Comparison of ENCODE assay signal across 9 cellular contexts in the genomic region with DNA sequence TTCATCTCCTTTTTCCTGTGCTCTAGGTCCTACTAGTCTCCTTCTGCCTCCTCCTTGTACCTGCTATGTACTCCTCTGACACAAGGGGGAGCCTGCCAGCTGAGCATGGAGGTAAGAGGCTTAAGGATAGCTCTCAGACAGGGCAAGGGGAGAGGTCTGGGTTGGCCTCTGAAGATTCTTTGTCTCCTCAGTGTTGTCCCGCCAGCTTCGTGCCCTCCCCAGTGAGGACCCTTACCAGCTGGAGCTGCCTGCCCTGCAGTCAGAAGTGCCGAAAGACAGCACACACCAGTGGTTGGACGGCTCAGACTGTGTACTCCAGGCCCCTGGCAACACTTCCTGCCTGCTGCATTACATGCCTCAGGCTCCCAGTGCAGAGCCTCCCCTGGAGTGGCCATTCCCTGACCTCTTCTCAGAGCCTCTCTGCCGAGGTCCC. TPM values are rescaled to one million over a fixed set of nuclear protein-coding genes. Genes with fewer than 3 reads are reported as not detected.
DNase-seq lines count a peak whose midpoint lies in the region; ATAC-seq and TF ChIP-seq lines count a peak whose summit lies in the region.
"Had no signal": no experiment of that assay in that cellular context is flagged by ENCODE, and none has a peak within 500 bp of the region (broad histone marks: within the 10 kb centered on the region; RNA-seq: fewer than 3 reads in every experiment).

No MANE protein-coding gene starts in this region.

- H3K36me3 Mint-ChIP-seq in Calu3 (ENCODE audit: insufficient read depth, unreplicated experiment) (peaks cover 54% of the 10 kb centered on the region), neural crest cell (ENCODE audit: low read depth) (peaks cover 15% of the 10 kb centered on the region)

- no peaks in the 10 kb centered on the region for H3K9me3 ChIP-seq in esophagus muscularis mucosa

- no peak for TF ChIP-seq EP300 in esophagus muscularis mucosa (IDR thresholded peaks at IDR 0.05)

- DNase-seq in Calu3 (peak; percentile 72), HS-27A (ENCODE audit: low read depth) (peak; percentile 52), NOMO-1 treated with dmso at 0.1 percent for 144 hours (lab: John Stamatoyannopoulos, UW; ENCODE audit: unreplicated experiment) (peak; percentile 53), esophagus muscularis mucosa (ENCODE audit: extremely low spot score) (no peak), neural crest cell (ENCODE audit: low read depth, low spot score) (peak; percentile 60)
- DNase-seq in activated CD8-positive, alpha-beta memory T cell treated with anti-CD3 and anti-CD28 coated beads, Interleukin-2, amount 50 U/mL, for 4 hours = peak; percentile 63

- peaks cover 17 to 42% (median 36%) of the 10 kb centered on the region in 4 donors for H3K4me1 ChIP-seq in esophagus muscularis mucosa

- H3K27me3 Mint-ChIP-seq in Calu3 (ENCODE audit: unreplicated experiment) (no peaks in the 10 kb centered on the region), neural crest cell (ENCODE audit: low read depth) (no peaks in the 10 kb centered on the region)
- H3K27me3 Mint-ChIP-seq: stimulated activated naive CD8-positive, alpha-beta T cell treated with anti-CD3 and anti-CD28 coated beads, Interleukin-15, Interleukin-2, amounts not matched to agents 100 ng/mL and 50 ng/mL, for 24 hours had no signal

- TF ChIP-seq CTCF in Calu3 (IDR thresholded peaks at IDR 0.05; ENCODE audit: unreplicated experiment) (peak; percentile 56), esophagus muscularis mucosa (IDR thresholded peaks at IDR 0.05) (peak; percentile 70 to 86 (median 73)), neural crest cell (conservative IDR thresholded peaks at IDR 0.05) (peak; percentile 77)

- no peaks in the 10 kb centered on the region for H3K9me3 Mint-ChIP-seq in Calu3 (ENCODE audit: low read depth, unreplicated experiment)
- no peaks in the 10 kb centered on the region for H3K9me3 Mint-ChIP-seq in neural crest cell
- H3K9me3 Mint-ChIP-seq: stimulated activated naive CD8-positive, alpha-beta T cell treated with anti-CD3 and anti-CD28 coated beads, Interleukin-15, Interleukin-2, amounts not matched to agents 100 ng/mL and 50 ng/mL, for 24 hours had no signal

- CTCF ChIA-PET in Calu3 (lab: Charles Lee) = interaction anchor here (0.6 to 1.5 kb wide), 6 partner anchors 10 to 146 kb away, joined by 3 to 9 read pairs (median 4); a partner anchor contains a TSS

- peaks cover 63 to 70% (median 69%) of the 10 kb centered on the region in 4 donors for H3K36me3 ChIP-seq in esophagus muscularis mucosa

- H3K27me3 ChIP-seq in esophagus muscularis mucosa = no peaks in the 10 kb centered on the region

- H3K4me3 Mint-ChIP-seq in Calu3 (ENCODE audit: low read depth, unreplicated experiment) = no peak overlapping the region
- peak overlapping the region; percentile 86 for H3K4me3 Mint-ChIP-seq in neural crest cell
- H3K4me3 Mint-ChIP-seq: stimulated activated naive CD8-positive, alpha-beta T cell treated with anti-CD3 and anti-CD28 coated beads, Interleukin-15, Interleukin-2, amounts not matched to agents 100 ng/mL and 50 ng/mL, for 24 hours had no signal

- 0% methylated on average over 1 of the region's 5 CpGs for WGBS in esophagus muscularis mucosa

- no peak overlapping the region for H3K4me3 ChIP-seq in esophagus muscularis mucosa

- H3K4me1 Mint-ChIP-seq in Calu3 (ENCODE audit: low read depth, unreplicated experiment) (no peaks in the 10 kb centered on the region), neural crest cell (peaks cover 23% of the 10 kb centered on the region)

- H3K27ac Mint-ChIP-seq in Calu3 (ENCODE audit: unreplicated experiment) = no peak overlapping the region
- H3K27ac Mint-ChIP-seq in neural crest cell (ENCODE audit: unreplicated experiment) = peak overlapping the region; percentile 81
- H3K27ac Mint-ChIP-seq: stimulated activated naive CD8-positive, alpha-beta T cell treated with anti-CD3 and anti-CD28 coated beads, Interleukin-15, Interleukin-2, amounts not matched to agents 100 ng/mL and 50 ng/mL, for 24 hours had no signal

- H3K27ac ChIP-seq in esophagus muscularis mucosa (replicated peaks in 1 of 4) = peak overlapping the region; percentile 46 to 99 (median 80)

- ATAC-seq in GM19023 (IDR thresholded peaks at IDR 0.05; ENCODE audit: unreplicated experiment) = no peak
- no peak for ATAC-seq in GM18505 (IDR thresholded peaks at IDR 0.05; ENCODE audit: unreplicated experiment)

- intact Hi-C loops in Calu3 (cut with micrococcal nuclease; ENCODE audit: unreplicated experiment) = loop anchor here (1.0 to 10.0 kb wide), 3 partner anchors 51 to 79 kb away; a partner anchor contains a TSS
- intact Hi-C loops in esophagus muscularis mucosa (cut with DNase I) = loop anchor here (5.0 kb wide), 1 partner anchor 129 kb away; a partner anchor contains a TSS

- no peak for TF ChIP-seq POLR2A in esophagus muscularis mucosa (IDR thresholded peaks at IDR 0.05; ENCODE audit: low read depth)
- TF ChIP-seq POLR2A in GM18505 (IDR thresholded peaks at IDR 0.05; ENCODE audit: borderline replicate concordance, extremely low read depth, insufficient read depth, insufficient read length) = no peak

- BruUV-seq in Calu3 (replicated peaks; lab: Mats Ljungman, UMichigan) = no TSS peak

RNA-seq across cellular contexts. Expression of a gene that starts 3.8 kb away (rescaled TPM):
- total RNA-seq in Calu3 (2022) = 26.5 and 29.4 TPM in 2 replicates
- total RNA-seq in esophagus muscularis mucosa = 10 to 100 TPM; 65.6 to 97.3 (median 85.4) TPM
- 35.3 and 35.9 TPM in 2 replicates for total RNA-seq in neural crest cell

RNA-seq across cellular contexts. Expression of a gene that starts 4.2 kb away (rescaled TPM):
- total RNA-seq in Calu3 (2022) (91.1 and 98.7 TPM in 2 replicates), esophagus muscularis mucosa (1,000 to 10,000 TPM in 3 of 4 donors, 100 to 1,000 TPM in 1; 934 to 1,435 (median 1,196) TPM), neural crest cell (123 and 141 TPM in 2 replicates)

RNA-seq across cellular contexts. Expression of a gene that starts 12.8 kb away (rescaled TPM):
- total RNA-seq in Calu3 (2022) (62.4 and 62.7 TPM in 2 replicates), esophagus muscularis mucosa (10 to 100 TPM; 44.0 to 67.8 (median 55.5) TPM), neural crest cell (84.9 and 95.9 TPM in 2 replicates)

RNA-seq across cellular contexts. Expression of a gene that starts 12.9 kb away (rescaled TPM):
- total RNA-seq in Calu3 (2022) (26.6 and 31.6 TPM in 2 replicates), esophagus muscularis mucosa (10 to 100 TPM; 22.0 to 31.8 (median 26.8) TPM), neural crest cell (34.7 and 34.9 TPM in 2 replicates)

RNA-seq across cellular contexts. Expression of a gene that starts 17.9 kb away (rescaled TPM):
- total RNA-seq in Calu3 (2022) (not detected in 2 replicates), esophagus muscularis mucosa (1 to 10 TPM in 1 of 4 donors, not detected in 3; 1.3 TPM), neural crest cell (not detected in 2 replicates)
